ENCODE assay signal across 10 cellular contexts in the genomic region with DNA sequence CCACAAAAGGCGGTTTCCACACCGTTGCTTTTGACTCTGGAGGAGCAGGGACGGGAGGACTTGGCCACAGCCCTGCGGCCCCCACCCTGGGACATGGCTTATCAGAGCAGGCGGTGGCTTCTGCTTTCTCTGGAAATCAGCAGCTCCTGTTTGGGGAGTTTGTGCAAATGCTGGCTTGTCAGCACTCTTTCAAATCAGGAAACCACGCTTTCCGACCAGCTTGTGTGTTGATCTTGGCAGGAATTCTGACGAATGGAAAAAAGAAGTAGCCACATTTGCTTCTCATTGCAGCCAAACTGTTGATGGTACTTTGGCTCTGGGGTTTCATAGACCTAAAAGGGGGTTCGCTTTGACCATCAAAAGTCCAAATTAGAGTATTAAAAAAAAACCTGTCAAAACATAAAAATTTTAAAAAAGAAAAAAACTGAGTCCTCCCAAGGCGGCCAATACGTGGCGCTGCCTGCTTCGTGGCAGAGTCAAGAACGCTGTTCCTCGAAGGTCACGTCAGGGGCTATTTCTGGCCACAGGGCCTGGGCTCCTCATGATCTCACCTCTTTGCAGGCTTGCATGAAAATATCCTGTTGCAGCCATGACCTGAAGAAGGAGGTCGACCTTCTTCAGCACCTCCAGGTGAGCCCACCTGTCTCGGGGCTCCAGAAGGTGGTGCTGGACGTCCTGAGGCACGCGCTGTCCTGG.
DNase-seq lines count a peak whose midpoint lies in the region; ATAC-seq, FAIRE-seq and TF ChIP-seq lines count a peak whose summit lies in the region.
"Had no signal": no experiment of that assay in that cellular context is flagged by ENCODE, and none has a peak within 500 bp of the region (broad histone marks: within the 10 kb centered on the region; RNA-seq: fewer than 3 reads in every experiment).

No MANE protein-coding gene starts in this region.

- WGBS in pancreas, 2 donors: 19 to 22% methylated on average over 21 of the region's 21 CpGs

- no peaks in the 10 kb centered on the region for H3K9me2 ChIP-seq in PC-3 (replicated peaks; ENCODE audit: low read length)

- DNase-seq in G401 (ENCODE audit: low spot score): peak; percentile 83
- DNase-seq in PC-3: no peak
- peak; percentile 87 for DNase-seq in fibroblast of the aortic adventitia (ENCODE audit: low read depth)
- DNase-seq in pancreas: peak in 5 of 6 donors; percentile 68 to 83 (median 74)
- DNase-seq in NCI-H2029 (lab: John Stamatoyannopoulos, UW): no peak
- no peak for DNase-seq in dedifferentiated amniotic fluid mesenchymal stem cell (ENCODE audit: extremely low spot score)
- DNase-seq: activated naive CD8-positive, alpha-beta T cell treated with anti-CD3 and anti-CD28 coated beads, Interleukin-2, amount 10 ng/mL, durations not matched to agents 7 days and 5 days; NCI-H748 treated with DMSO at 0.1 percent for 48 hours had no signal

- H3K9me3 ChIP-seq in PC-3 (ENCODE audit: low read length) (no peaks in the 10 kb centered on the region), pancreas (no peaks in the 10 kb centered on the region)

- H3K36me3 ChIP-seq in PC-3 (ENCODE audit: low read depth, low read length) (no peaks in the 10 kb centered on the region), pancreas (no peaks in the 10 kb centered on the region)

- H3K27ac ChIP-seq in PC-3 (ENCODE audit: low read length) (no peak overlapping the region), pancreas (peak overlapping the region; percentile 49 to 67 (median 58))

- H3K4me3 ChIP-seq in PC-3 (ENCODE audit: low read length) (no peak overlapping the region), fibroblast of the aortic adventitia (ENCODE audit: low read depth, low read length) (no peak overlapping the region), pancreas (no peak overlapping the region)

- BruUV-seq in PC-3 (replicated peaks; lab: Mats Ljungman, UMichigan): no TSS peak

- H3F3A ChIP-seq in PC-3 (ENCODE audit: low read length, unreplicated experiment): no peaks in the 10 kb centered on the region

- in situ Hi-C loops in G401 (cut with HindIII; ENCODE audit: low sequenced_read_pairs): loop anchor here (10.0 kb wide), 1 partner anchor 116 kb away; no protein-coding TSS in a partner anchor

- H4K20me1 ChIP-seq in PC-3 (ENCODE audit: low read length): no peaks in the 10 kb centered on the region

- no peaks in the 10 kb centered on the region for H3K27me3 ChIP-seq in PC-3 (ENCODE audit: low read length)
- H3K27me3 ChIP-seq in pancreas: no peaks in the 10 kb centered on the region

- POLR2A ChIA-PET in PC-3 (lab: Charles Lee; ENCODE audit: unreplicated experiment): no interaction called here

- ATAC-seq in PC-3: no peak; the same call in 1 of the 2 replicates
- peak; percentile 82 to 87 (median 82) for ATAC-seq in pancreas
- ATAC-seq in HG02759 (IDR thresholded peaks at IDR 0.05; ENCODE audit: unreplicated experiment): no peak
- ATAC-seq in GM19395 (IDR thresholded peaks at IDR 0.05; ENCODE audit: unreplicated experiment): no peak

- H3K79me2 ChIP-seq in PC-3 (ENCODE audit: low read length): no peaks in the 10 kb centered on the region

- TF ChIP-seq CTCF in PC-3 (conservative IDR thresholded peaks at IDR 0.05; ENCODE audit: low read depth, low read length) (peak; percentile 36; the same call in 1 of the 2 replicates), fibroblast of the aortic adventitia (IDR thresholded peaks at IDR 0.05; ENCODE audit: insufficient read depth, low read length) (peak; percentile 48), pancreas (IDR thresholded peaks at IDR 0.05) (peak in 1 of 4 donors; percentile 26)

- intact Hi-C loops in PC-3 (cut with micrococcal nuclease): no loop called here
- intact Hi-C loops in pancreas (cut with DNase I): loop anchor here in 2 of 3 donors (5.0 kb wide), 3 partner anchors 83 to 103 kb away; no protein-coding TSS in a partner anchor

- no peak for FAIRE-seq in pancreas (lab: Jason Lieb, UNC)

- CTCF ChIA-PET in PC-3 (lab: Charles Lee): interaction anchor here (0.5 kb wide), 1 partner anchor 996 kb away, joined by 5 read pairs; no protein-coding TSS in a partner anchor

- no peaks in the 10 kb centered on the region for H3K4me1 ChIP-seq in PC-3 (ENCODE audit: insufficient read depth, low read length)
- peaks cover 10 to 16% (median 15%) of the 10 kb centered on the region in 3 donors for H3K4me1 ChIP-seq in pancreas

- no peak overlapping the region for H3K4me2 ChIP-seq in PC-3 (ENCODE audit: low read length)

- no peak overlapping the region for H2AFZ ChIP-seq in PC-3 (ENCODE audit: low read length)

- H3K9ac ChIP-seq in PC-3 (ENCODE audit: low read length): no peak overlapping the region

Comparison
In these comparisons a context has a peak if more than half of its experiments do, and no peak if none do; other contexts are left out.
1. DNase-seq: peak in G401 (single experiment), fibroblast of the aortic adventitia (single experiment) and pancreas (5 of 6); none in PC-3 (single experiment), NCI-H2029 (single experiment) and dedifferentiated amniotic fluid mesenchymal stem cell (single experiment).
2. ATAC-seq: peak in pancreas (4 of 4); none in PC-3 (single experiment), HG02759 (single experiment) and GM19395 (single experiment).